27 cellular contexts compared by ENCODE assay signal in genomic region chr11:108715239-108715638, GRCh38.
"Had no signal": no experiment of that assay in that cellular context is flagged by ENCODE, and none has a peak within 500 bp of the region (broad histone marks: within the 10 kb centered on the region; RNA-seq: fewer than 3 reads in every experiment).

No MANE protein-coding gene starts in this region.

- H3K9me3 Mint-ChIP-seq: natural killer cell treated with Interleukin-12 subunit alpha and Interleukin-12 subunit beta and Interleukin-15 and Interleukin-18, amount 100 ng/mL, for 72 hours; stimulated activated memory B cell treated with anti-CD40 and anti-IgM and Interleukin-4, amounts not matched to agents 10 μg/mL and 1 μg/mL and 100 μg/mL, for 72 hours had no signal

- H3K27me3 ChIP-seq: pancreas, sigmoid colon, stomach, testis, thyroid gland, transverse colon, upper lobe of left lung, vagina had no signal

- H3K27ac ChIP-seq: left ventricle myocardium inferior, pancreas, prostate gland, sigmoid colon, stomach, testis, thyroid gland, transverse colon, upper lobe of left lung, vagina had no signal

- H3K27ac Mint-ChIP-seq: immature natural killer cell; memory B cell; naive thymus-derived CD4-positive, alpha-beta T cell had no signal

- H3K27me3 Mint-ChIP-seq: memory B cell; naive thymus-derived CD4-positive, alpha-beta T cell; natural killer cell treated with Interleukin-12 subunit alpha and Interleukin-12 subunit beta and Interleukin-15 and Interleukin-18, amount 100 ng/mL, for 72 hours; stimulated activated memory B cell treated with anti-CD40 and anti-IgM and Interleukin-4, amounts not matched to agents 10 μg/mL and 1 μg/mL and 100 μg/mL, for 72 hours had no signal

- FAIRE-seq: pancreas, small intestine had no signal

- H3K36me3 ChIP-seq: pancreas, prostate gland had no signal

- DNase-seq: hypothalamus; immature natural killer cell; left ventricle myocardium inferior; midbrain; mucosa of descending colon; naive thymus-derived CD4-positive, alpha-beta T cell; pancreas; posterior cingulate gyrus; retina; right cardiac atrium; sigmoid colon; small intestine; stimulated activated CD4-positive, alpha-beta T cell treated with anti-CD3 and anti-CD28 coated beads, Interleukin-1b, Interleukin-23, amount 100 ng/mL, for 48 hours; stimulated activated CD4-positive, alpha-beta T cell treated with anti-CD3 and anti-CD28 coated beads, Interleukin-2, amount 100 ng/mL, for 48 hours; stimulated activated CD4-positive, alpha-beta T cell treated with anti-CD3 and anti-CD28 coated beads, Interleukin-4, amount 100 ng/mL, for 4 hours; stimulated activated CD8-positive, alpha-beta memory T cell treated with anti-CD3 and anti-CD28 coated beads, Interleukin-4, amount 100 ng/mL, for 48 hours; stimulated activated naive CD4-positive, alpha-beta T cell treated with Interleukin-2 at 50 U/mL for 16 hours; stomach; testis; thyroid gland; transverse colon; upper lobe of left lung had no signal

- H3K4me3 Mint-ChIP-seq: immature natural killer cell; memory B cell; naive thymus-derived CD4-positive, alpha-beta T cell; natural killer cell treated with Interleukin-12 subunit alpha and Interleukin-12 subunit beta and Interleukin-15 and Interleukin-18, amount 100 ng/mL, for 72 hours; stimulated activated memory B cell treated with anti-CD40 and anti-IgM and Interleukin-4, amounts not matched to agents 10 μg/mL and 1 μg/mL and 100 μg/mL, for 72 hours had no signal

- H3K4me1 ChIP-seq: pancreas, prostate gland, sigmoid colon, stomach, testis, thyroid gland, transverse colon, upper lobe of left lung, vagina had no signal

- H3K9me3 ChIP-seq: mucosa of descending colon, pancreas, prostate gland, sigmoid colon, testis, thyroid gland, transverse colon, vagina had no signal

- ATAC-seq: mucosa of descending colon; naive thymus-derived CD4-positive, alpha-beta T cell; natural killer cell treated with Interleukin-12 subunit alpha and Interleukin-12 subunit beta and Interleukin-15 and Interleukin-18, amount 100 ng/mL, for 72 hours; pancreas; right cardiac atrium; stimulated activated memory B cell treated with anti-CD40 and anti-IgM and Interleukin-4, amounts not matched to agents 10 μg/mL and 1 μg/mL and 100 μg/mL, for 72 hours had no signal

- H3K4me3 ChIP-seq: left ventricle myocardium inferior, mucosa of descending colon, pancreas, prostate gland, sigmoid colon, stomach, testis, thyroid gland, transverse colon, upper lobe of left lung, vagina had no signal
